Comparison of ENCODE assay signal across 22 cellular contexts in the genomic region with DNA sequence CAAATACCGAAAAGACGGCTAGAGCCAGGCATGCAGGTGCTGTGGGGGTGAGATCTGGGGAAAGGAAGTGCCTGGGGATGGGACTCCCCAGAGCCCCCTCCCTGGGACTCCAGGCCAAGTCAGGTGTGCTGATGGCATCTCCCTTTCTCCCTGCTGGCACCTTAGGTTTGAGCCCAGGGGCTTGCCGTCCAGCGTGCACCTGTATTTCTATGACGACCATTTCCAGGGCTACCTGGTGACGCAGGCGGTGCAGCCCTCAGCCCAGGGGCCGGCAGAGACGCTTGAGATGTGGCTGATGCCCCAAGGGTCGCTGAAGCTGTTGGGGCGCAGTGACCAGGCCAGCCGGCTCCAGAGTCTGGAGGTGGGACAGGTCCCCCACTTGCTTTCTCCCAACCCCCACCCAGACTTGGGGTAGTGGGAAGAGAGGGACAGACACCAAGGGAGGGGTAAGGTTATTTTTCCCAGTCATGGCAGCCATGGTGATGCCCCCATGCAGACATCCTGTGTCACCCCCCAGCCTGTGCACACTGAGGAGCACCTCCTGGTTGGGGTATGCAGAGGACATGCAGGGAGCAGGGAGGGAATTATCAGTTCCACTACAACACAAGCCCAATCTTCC. TPM values are rescaled to one million over a fixed set of nuclear protein-coding genes. Genes with fewer than 3 reads are reported as not detected.
DNase-seq lines count a peak whose midpoint lies in the region; ATAC-seq and TF ChIP-seq lines count a peak whose summit lies in the region.
"Had no signal": no experiment of that assay in that cellular context is flagged by ENCODE, and none has a peak within 500 bp of the region (broad histone marks: within the 10 kb centered on the region; RNA-seq: fewer than 3 reads in every experiment).

No MANE protein-coding gene starts in this region.

- no CpG with 5 or more reads among the region's 12 CpGs for WGBS in right lobe of liver (ENCODE audit: insufficient coverage, low coverage, low lambda C conversion rate, missing lambda C conversion rate)
- WGBS in suprapubic skin: 93% methylated on average over 12 of the region's 12 CpGs

- ATAC-seq in Right ventricle myocardium superior (ENCODE audit: poor library complexity) (no peak), right lobe of liver (no peak)

- TF ChIP-seq EP300 in suprapubic skin (IDR thresholded peaks at IDR 0.05): no peak

- TF ChIP-seq POLR2A in right lobe of liver (IDR thresholded peaks at IDR 0.05): no peak
- no peak for TF ChIP-seq POLR2A in suprapubic skin (IDR thresholded peaks at IDR 0.05)

- TF ChIP-seq CTCF in right lobe of liver (IDR thresholded peaks at IDR 0.05) (no peak), suprapubic skin (IDR thresholded peaks at IDR 0.05) (no peak), GM20000 (IDR thresholded peaks at IDR 0.05; ENCODE audit: extremely low read depth, missing control alignments) (no peak)

- H3K27me3 ChIP-seq in right lobe of liver (no peaks in the 10 kb centered on the region), suprapubic skin (no peaks in the 10 kb centered on the region)
- H3K27me3 ChIP-seq: BE2C had no signal

- peak; percentile 39 for DNase-seq in activated CD8-positive, alpha-beta memory T cell treated with anti-CD3 and anti-CD28 coated beads, Interleukin-2, amount 50 U/mL, for 48 hours
- DNase-seq in activated CD8-positive, alpha-beta memory T cell treated with anti-CD3 and anti-CD28 coated beads, Interleukin-2, amount 50 U/mL, for 4 hours: no peak
- peak; percentile 44 for DNase-seq in cardiac septum (ENCODE audit: low spot score)
- DNase-seq in Right ventricle myocardium superior: no peak
- DNase-seq in right lobe of liver: peak in 2 of 3 donors; percentile 37 to 42
- peak; percentile 52 to 56 for DNase-seq in suprapubic skin (ENCODE audit: low spot score in 2 of 2)
- no peak for DNase-seq in iPS-NIHi7 (ENCODE audit: extremely low spot score)
- DNase-seq in GM20000 (ENCODE audit: low spot score): no peak
- DNase-seq: 8988T, ACHN, BE2C, Calu3, DND-41, KBM-7, MV-4-11, NCI-H1105 treated with DMSO at 0.1 percent for 48 hours, NCI-H2029, NCI-H2227 treated with DMSO at 0.1 percent for 48 hours, NCI-H510A, NCI-H69, RPMI8226, SHP77 treated with DMSO at 0.1 percent for 48 hours had no signal

- intact Hi-C loops in cardiac septum (cut with DNase I): no loop called here
- intact Hi-C loops in Right ventricle myocardium superior (cut with DNase I): no loop called here
- intact Hi-C loops in right lobe of liver (cut with DNase I): loop anchor here in 1 of 2 donors (10.0 kb wide), 1 partner anchor 128 kb away; no protein-coding TSS in a partner anchor

- peaks cover 0 to 14% (median 4%) of the 10 kb centered on the region in 4 donors for H3K36me3 ChIP-seq in right lobe of liver
- peaks cover 85% of the 10 kb centered on the region for H3K36me3 ChIP-seq in suprapubic skin

- H3K9me3 ChIP-seq in right lobe of liver: no peaks in the 10 kb centered on the region
- no peaks in the 10 kb centered on the region for H3K9me3 ChIP-seq in suprapubic skin
- H3K9me3 ChIP-seq: BE2C had no signal

- H3K4me1 ChIP-seq in right lobe of liver (peaks cover 0 to 9% (median 0%) of the 10 kb centered on the region in 4 donors), suprapubic skin (no peaks in the 10 kb centered on the region)
- H3K4me1 ChIP-seq: BE2C had no signal

- no peak overlapping the region for H3K4me3 ChIP-seq in right lobe of liver
- H3K4me3 ChIP-seq in suprapubic skin: no peak overlapping the region

- no peak overlapping the region for H3K27ac ChIP-seq in right lobe of liver
- no peak overlapping the region for H3K27ac ChIP-seq in suprapubic skin

RNA-seq across cellular contexts. Expression of a gene that starts 11.1 kb away (rescaled TPM):
- total RNA-seq in cardiac septum: 10.8 TPM
- 13.0 TPM for total RNA-seq in Right ventricle myocardium superior
- 10 to 100 TPM in 3 of 6 experiments, 1 to 10 TPM in 3; 7.0 to 13.8 (median 9.4) TPM for total RNA-seq in right lobe of liver
- 10 to 100 TPM; 36.9 to 61.3 (median 45.5) TPM for total RNA-seq in suprapubic skin

RNA-seq across cellular contexts. Expression of a gene that starts 16.0 kb away (rescaled TPM):
- total RNA-seq in cardiac septum (61.4 TPM), Right ventricle myocardium superior (78.6 TPM), right lobe of liver (10 to 100 TPM; 34.3 to 69.4 (median 38.6) TPM), suprapubic skin (10 to 100 TPM; 60.3 to 87.7 (median 65.3) TPM)

RNA-seq across cellular contexts. Expression of a gene that starts 16.0 kb away (rescaled TPM):
- 0.35 TPM for total RNA-seq in cardiac septum
- not detected for total RNA-seq in Right ventricle myocardium superior
- total RNA-seq in right lobe of liver: 1 to 10 TPM in 1 of 6 experiments, under 1 TPM in 3, not detected in 2; 0.12 to 1.3 (median 0.66) TPM
- total RNA-seq in suprapubic skin: 1 to 10 TPM in 2 of 4 donors, under 1 TPM in 2; 0.39 to 2.5 (median 0.98) TPM

RNA-seq across cellular contexts. Expression of a gene that starts 40.3 kb away (rescaled TPM):
- total RNA-seq in cardiac septum (32.9 TPM), Right ventricle myocardium superior (20.3 TPM), right lobe of liver (100 to 1,000 TPM in 2 of 6 experiments, 10 to 100 TPM in 4; 36.0 to 125 (median 64.0) TPM), suprapubic skin (10 to 100 TPM; 16.5 to 58.0 (median 39.0) TPM)

Comparison
In these comparisons a context has a peak if more than half of its experiments do, and no peak if none do; other contexts are left out.
1. DNase-seq: peak in activated CD8-positive, alpha-beta memory T cell treated with anti-CD3 and anti-CD28 coated beads, Interleukin-2, amount 50 U/mL, for 48 hours (single experiment), cardiac septum (single experiment), right lobe of liver (2 of 3) and suprapubic skin (2 of 2); none in activated CD8-positive, alpha-beta memory T cell treated with anti-CD3 and anti-CD28 coated beads, Interleukin-2, amount 50 U/mL, for 4 hours (single experiment), Right ventricle myocardium superior (single experiment), iPS-NIHi7 (single experiment) and GM20000 (single experiment).